In the genomic region with DNA sequence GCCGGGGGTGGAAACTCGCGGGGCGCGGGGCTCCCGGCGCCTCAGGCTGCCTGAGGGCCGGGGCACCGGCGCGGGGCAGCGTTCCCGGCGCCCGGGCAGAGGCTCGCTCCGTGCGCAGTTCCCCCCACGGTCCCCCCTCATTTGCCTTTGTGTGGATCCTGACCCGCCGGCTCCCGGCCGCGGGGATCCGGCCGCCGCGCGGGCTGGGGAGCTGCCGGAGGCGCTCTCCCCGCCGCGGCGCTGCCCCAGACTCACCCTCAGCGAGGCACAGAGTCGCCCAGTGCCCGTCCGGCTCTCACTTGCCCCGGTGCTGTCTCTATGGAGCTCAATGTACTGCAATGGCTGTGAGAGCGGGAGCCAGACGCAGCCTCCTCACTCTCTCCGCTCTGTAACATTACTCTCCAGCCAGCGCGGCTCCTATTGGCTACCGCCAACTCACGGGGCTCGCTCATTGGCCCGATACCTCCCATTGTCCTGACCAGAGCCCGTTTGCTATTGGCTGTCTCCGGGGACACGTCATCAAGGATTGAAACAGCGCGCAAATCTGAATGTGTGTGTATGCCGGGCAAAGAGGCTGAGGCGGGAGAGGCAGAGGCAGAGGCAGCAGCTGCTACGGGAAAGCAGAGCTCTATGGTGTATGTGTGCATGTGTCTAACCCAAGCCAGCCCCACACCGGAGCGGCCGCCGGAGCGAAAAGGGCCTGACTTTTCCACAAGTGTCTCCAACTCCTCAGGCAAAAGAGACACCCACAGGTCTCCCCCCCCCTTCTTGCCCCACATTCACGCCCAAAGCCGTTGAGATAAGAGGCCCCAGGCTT, we compare ENCODE assay signal across 8 cellular contexts. TPM values are rescaled to one million over a fixed set of nuclear protein-coding genes. Genes with fewer than 3 reads are reported as not detected.
DNase-seq lines count a peak whose midpoint lies in the region; ATAC-seq and TF ChIP-seq lines count a peak whose summit lies in the region.

A gene (minus strand): TSS at position 396 of the 817 bp plus-strand sequence. CDS start 2,256 bp downstream, outside the sequence.

- peak within 1 kb of the TSS; percentile 90 for H3K9ac ChIP-seq in fibroblast of lung (ENCODE audit: insufficient read depth, low read length)

- peaks cover 43% of the 10 kb centered on the region for H3K36me3 Mint-ChIP-seq in activated T-helper 17 cell treated with anti-CD3 and anti-CD28 coated beads, Interleukin-2, amount 50 U/mL, for 72 hours (ENCODE audit: low read depth)
- H3K36me3 Mint-ChIP-seq in naive thymus-derived CD4-positive, alpha-beta T cell, result peaks cover 3 to 21% (median 18%) of the 10 kb centered on the region in 5 donors
- peaks cover 18 to 28% of the 10 kb centered on the region in 2 donors for H3K36me3 Mint-ChIP-seq in stimulated activated naive B cell treated with anti-CD40 and anti-IgM and Interleukin-4, amounts not matched to agents 10 μg/mL and 1 μg/mL and 100 μg/mL, for 72 hours

- H3K4me2 ChIP-seq in fibroblast of lung (ENCODE audit: extremely low read depth, insufficient read depth, low read length), result peak within 1 kb of the TSS; percentile 87

- H2AFZ ChIP-seq in fibroblast of lung (ENCODE audit: low read length), result no peak within 1 kb of the TSS

- no peaks in the 10 kb centered on the region for H3K27me3 ChIP-seq in fibroblast of lung (ENCODE audit: control insufficient read depth, insufficient read depth, low read length)
- no peaks in the 10 kb centered on the region for H3K27me3 ChIP-seq in naive thymus-derived CD4-positive, alpha-beta T cell (ENCODE audit: control insufficient read depth in 2 of 2, insufficient read depth in 2 of 2, low read length in 2 of 2)

- peak within 1 kb of the TSS; percentile 95 for H3K4me3 Mint-ChIP-seq in activated T-helper 17 cell treated with anti-CD3 and anti-CD28 coated beads, Interleukin-2, amount 50 U/mL, for 72 hours
- H3K4me3 Mint-ChIP-seq in naive thymus-derived CD4-positive, alpha-beta T cell, result peak within 1 kb of the TSS; percentile 86 to 99 (median 94)
- H3K4me3 Mint-ChIP-seq in stimulated activated naive B cell treated with anti-CD40 and anti-IgM and Interleukin-4, amounts not matched to agents 10 μg/mL and 1 μg/mL and 100 μg/mL, for 72 hours, result peak within 1 kb of the TSS; percentile 97

- H3K27me3 Mint-ChIP-seq in activated T-helper 17 cell treated with anti-CD3 and anti-CD28 coated beads, Interleukin-2, amount 50 U/mL, for 72 hours, result no peaks in the 10 kb centered on the region
- peaks cover 0 to 7% (median 0%) of the 10 kb centered on the region in 5 donors for H3K27me3 Mint-ChIP-seq in naive thymus-derived CD4-positive, alpha-beta T cell
- H3K27me3 Mint-ChIP-seq in stimulated activated naive B cell treated with anti-CD40 and anti-IgM and Interleukin-4, amounts not matched to agents 10 μg/mL and 1 μg/mL and 100 μg/mL, for 72 hours, result peaks cover 0 to 4% of the 10 kb centered on the region in 2 donors

- H3K4me3 ChIP-seq in LNCaP clone FGC (ENCODE audit: low read depth, low read length) (peak within 1 kb of the TSS; percentile 68), fibroblast of lung (replicated peaks in 1 of 4; ENCODE audit: control extremely low read depth in 1 of 4, insufficient read depth in 1 of 4, low read depth in 3 of 4, low read length in 4 of 4) (peak within 1 kb of the TSS; percentile 48 to 74 (median 59))
- H3K4me3 ChIP-seq in naive thymus-derived CD4-positive, alpha-beta T cell (ENCODE audit: low read length), result peak within 1 kb of the TSS; percentile 83

- DNase-seq in Daoy (ENCODE audit: low read depth), result peak; percentile 98
- peak; percentile 86 for DNase-seq in GOT3 (lab: John Stamatoyannopoulos, UW)
- peak; percentile 96 for DNase-seq in LNCaP clone FGC (ENCODE audit: low read depth)
- peak; percentile 99 for DNase-seq in RWPE1 (ENCODE audit: low spot score)
- peak; percentile 99 for DNase-seq in fibroblast of lung (ENCODE audit: low read depth in 2 of 2)
- peak; percentile 84 to 98 (median 96) for DNase-seq in naive thymus-derived CD4-positive, alpha-beta T cell
- peak; percentile 97 for DNase-seq in stimulated activated naive B cell treated with anti-CD40 and anti-IgM and Interleukin-4, amounts not matched to agents 10 μg/mL and 1 μg/mL and 100 μg/mL, for 72 hours

- H3K4me1 Mint-ChIP-seq in activated T-helper 17 cell treated with anti-CD3 and anti-CD28 coated beads, Interleukin-2, amount 50 U/mL, for 72 hours, result peaks cover 16% of the 10 kb centered on the region
- H3K4me1 Mint-ChIP-seq in naive thymus-derived CD4-positive, alpha-beta T cell, result peaks cover 12 to 40% (median 30%) of the 10 kb centered on the region in 7 donors
- peaks cover 17 to 31% of the 10 kb centered on the region in 2 donors for H3K4me1 Mint-ChIP-seq in stimulated activated naive B cell treated with anti-CD40 and anti-IgM and Interleukin-4, amounts not matched to agents 10 μg/mL and 1 μg/mL and 100 μg/mL, for 72 hours

- no peaks in the 10 kb centered on the region for H4K20me1 ChIP-seq in fibroblast of lung (ENCODE audit: control insufficient read depth, extremely low read depth, insufficient read depth, low read length)

- peaks cover 26% of the 10 kb centered on the region for H3K79me2 ChIP-seq in fibroblast of lung (ENCODE audit: control insufficient read depth, insufficient read depth, low read length)

- H3K36me3 ChIP-seq in fibroblast of lung (ENCODE audit: control insufficient read depth, insufficient read depth, low read length), result no peaks in the 10 kb centered on the region
- peaks cover 0 to 12% (median 0%) of the 10 kb centered on the region in 3 experiments for H3K36me3 ChIP-seq in naive thymus-derived CD4-positive, alpha-beta T cell (ENCODE audit: control insufficient read depth in 2 of 3, insufficient read depth in 3 of 3, low read length in 3 of 3)

- no peaks in the 10 kb centered on the region for H3K9me3 ChIP-seq in fibroblast of lung (ENCODE audit: control insufficient read depth, insufficient read depth, low read depth, low read length)
- H3K9me3 ChIP-seq in naive thymus-derived CD4-positive, alpha-beta T cell (ENCODE audit: control insufficient read depth in 2 of 3, low read length in 3 of 3), result no peaks in the 10 kb centered on the region

- POLR2A ChIA-PET in RWPE1 (lab: Yijun Ruan, JAX; ENCODE audit: low non-redundant PET), result interaction anchor here (0.7 to 0.8 kb wide), 3 partner anchors 86 to 386 kb away, joined by 3 read pairs; no protein-coding TSS in a partner anchor
- POLR2A ChIA-PET in naive thymus-derived CD4-positive, alpha-beta T cell (lab: Charles Lee), result interaction anchor here (0.6 to 3.0 kb wide), 22 partner anchors 11 to 647 kb away, joined by 3 to 66 read pairs (median 4); a partner anchor contains a TSS

- H3K27ac ChIP-seq in RWPE1, result peak within 1 kb of the TSS; percentile 96
- peak within 1 kb of the TSS; percentile 87 for H3K27ac ChIP-seq in fibroblast of lung (ENCODE audit: insufficient read depth, low read length)
- peak within 1 kb of the TSS; percentile 97 for H3K27ac ChIP-seq in naive thymus-derived CD4-positive, alpha-beta T cell (ENCODE audit: low read depth, low read length)

- intact Hi-C loops in naive thymus-derived CD4-positive, alpha-beta T cell (cut with micrococcal nuclease), result loop anchor here (1.0 to 10.0 kb wide), 19 partner anchors 43 to 958 kb away; a partner anchor contains a TSS

- CTCF ChIA-PET in RWPE1 (lab: Yijun Ruan, JAX), result interaction anchor here (0.6 to 1.1 kb wide), 2 partner anchors 579 to 621 kb away, joined by 3 to 4 read pairs; no protein-coding TSS in a partner anchor
- CTCF ChIA-PET in naive thymus-derived CD4-positive, alpha-beta T cell (lab: Charles Lee), result interaction anchor here (0.9 to 1.7 kb wide), 2 partner anchors 91 to 152 kb away, joined by 4 to 6 read pairs; a partner anchor contains a TSS

- peak within 1 kb of the TSS; percentile 98 for H3K27ac Mint-ChIP-seq in activated T-helper 17 cell treated with anti-CD3 and anti-CD28 coated beads, Interleukin-2, amount 50 U/mL, for 72 hours
- peak within 1 kb of the TSS; percentile 93 to 100 (median 98) for H3K27ac Mint-ChIP-seq in naive thymus-derived CD4-positive, alpha-beta T cell
- H3K27ac Mint-ChIP-seq in stimulated activated naive B cell treated with anti-CD40 and anti-IgM and Interleukin-4, amounts not matched to agents 10 μg/mL and 1 μg/mL and 100 μg/mL, for 72 hours, result peak within 1 kb of the TSS; percentile 100

- peaks cover 2% of the 10 kb centered on the region for H3K4me1 ChIP-seq in fibroblast of lung (ENCODE audit: control insufficient read depth, extremely low read depth, insufficient read depth, low read length)
- peaks cover 23 to 32% of the 10 kb centered on the region in 2 donors for H3K4me1 ChIP-seq in naive thymus-derived CD4-positive, alpha-beta T cell (ENCODE audit: control insufficient read depth in 2 of 2, insufficient read depth in 2 of 2, low read length in 2 of 2)

- H3K9me3 Mint-ChIP-seq in activated T-helper 17 cell treated with anti-CD3 and anti-CD28 coated beads, Interleukin-2, amount 50 U/mL, for 72 hours, result no peaks in the 10 kb centered on the region
- H3K9me3 Mint-ChIP-seq in naive thymus-derived CD4-positive, alpha-beta T cell, result peaks cover 0 to 14% (median 0%) of the 10 kb centered on the region in 11 donors
- no peaks in the 10 kb centered on the region for H3K9me3 Mint-ChIP-seq in stimulated activated naive B cell treated with anti-CD40 and anti-IgM and Interleukin-4, amounts not matched to agents 10 μg/mL and 1 μg/mL and 100 μg/mL, for 72 hours

- no peak for TF ChIP-seq CTCF in LNCaP clone FGC (IDR thresholded peaks at IDR 0.05; ENCODE audit: control insufficient read depth, extremely low read depth, insufficient read depth)
- TF ChIP-seq CTCF in RWPE1 (conservative IDR thresholded peaks at IDR 0.05; ENCODE audit: low read depth), result no peak
- TF ChIP-seq CTCF in fibroblast of lung (conservative IDR thresholded peaks at IDR 0.05 in 1 of 2, IDR thresholded peaks at IDR 0.05 in 1 of 2; ENCODE audit: low read depth in 1 of 2, low read length in 2 of 2), result no peak

- peak; percentile 95 for ATAC-seq in activated T-helper 17 cell treated with anti-CD3 and anti-CD28 coated beads, Interleukin-2, amount 50 U/mL, for 72 hours (replicated peaks)
- peak; percentile 90 for ATAC-seq in naive thymus-derived CD4-positive, alpha-beta T cell
- peak; percentile 88 to 90 for ATAC-seq in stimulated activated naive B cell treated with anti-CD40 and anti-IgM and Interleukin-4, amounts not matched to agents 10 μg/mL and 1 μg/mL and 100 μg/mL, for 72 hours (replicated peaks)

RNA-seq across cellular contexts. Expression of the gene that starts here (rescaled TPM):
- 814 and 912 TPM in 2 replicates for total RNA-seq in Daoy (2014; rRNA removed; shearing (Covaris generic))
- total RNA-seq in activated T-helper 17 cell treated with anti-CD3 and anti-CD28 coated beads, Interleukin-2, amount 50 U/mL, for 72 hours, result 100 to 1,000 TPM; 232 to 499 TPM
- 74.0 and 145 TPM in 2 replicates for total RNA-seq in fibroblast of lung
- polyA plus RNA-seq in fibroblast of lung, result 267 and 457 TPM in 2 replicates
- 259 and 484 TPM in 2 replicates for polyA plus RNA-seq in fibroblast of lung (2012)
- 6.7 and 9.1 TPM in 2 replicates for polyA minus RNA-seq in fibroblast of lung (ENCODE audit: low replicate concordance)
- total RNA-seq in naive thymus-derived CD4-positive, alpha-beta T cell, result 100 to 1,000 TPM; 294 to 530 (median 319) TPM
- polyA plus RNA-seq in naive thymus-derived CD4-positive, alpha-beta T cell, result 100 to 1,000 TPM; 529 to 577 TPM

Comparison
In these comparisons a context has a peak if more than half of its experiments do, and no peak if none do; other contexts are left out.
1. Peak in every context shown above with its lines: DNase-seq, ATAC-seq, H3K4me3 ChIP-seq and H3K27ac ChIP-seq.